Comparison of ENCODE assay signal across 15 cellular contexts in the genomic region with DNA sequence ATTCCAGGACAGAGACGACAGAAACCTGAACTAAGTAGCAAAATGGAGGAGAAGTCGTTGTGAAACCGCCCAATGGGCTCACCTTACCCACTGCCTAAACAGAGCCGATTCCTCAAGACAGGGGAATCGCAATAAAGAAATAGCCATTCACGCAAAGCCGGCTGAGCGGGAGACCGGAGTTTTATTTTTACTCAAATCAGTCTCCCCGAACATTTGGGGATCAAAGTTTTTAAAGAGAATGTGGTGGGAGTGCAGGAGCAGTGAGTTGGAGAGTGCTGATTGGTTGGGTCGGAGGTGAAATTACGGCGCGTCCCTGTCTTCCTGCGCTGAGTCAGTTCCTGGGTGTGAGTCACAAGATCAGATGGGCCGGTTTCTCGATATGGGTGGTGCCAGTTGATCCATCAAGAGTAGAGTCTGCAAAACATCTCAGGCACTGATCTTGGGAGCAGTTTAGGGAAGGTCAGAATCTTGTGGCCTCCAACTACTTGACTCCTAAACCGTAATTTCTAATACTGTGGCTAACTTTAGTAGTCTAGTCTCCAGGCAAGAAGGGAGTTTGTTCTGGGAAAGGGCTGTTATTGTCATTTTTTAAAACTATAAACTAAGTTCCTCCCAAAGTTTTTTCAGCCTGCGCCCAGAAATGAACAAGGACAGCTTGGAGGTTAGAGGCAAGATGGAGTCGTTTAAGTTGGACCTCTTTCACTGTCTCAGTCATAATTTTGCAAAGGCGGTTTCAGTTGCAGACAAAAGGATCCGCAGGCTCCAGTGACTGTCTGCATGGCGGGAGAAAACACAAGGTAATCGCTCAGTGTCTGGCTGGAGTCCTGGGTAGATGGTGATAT. TPM values are rescaled to one million over a fixed set of nuclear protein-coding genes. Genes with fewer than 3 reads are reported as not detected.
DNase-seq lines count a peak whose midpoint lies in the region; ATAC-seq, FAIRE-seq and TF ChIP-seq lines count a peak whose summit lies in the region.
"Had no signal": no experiment of that assay in that cellular context is flagged by ENCODE, and none has a peak within 500 bp of the region (broad histone marks: within the 10 kb centered on the region; RNA-seq: fewer than 3 reads in every experiment).

No MANE protein-coding gene starts in this region.

- H3K4ac ChIP-seq in H9 (ENCODE audit: low read depth, low read length) = no peak overlapping the region
- H3K4ac ChIP-seq in H1 (replicated peaks; ENCODE audit: insufficient read length, low read depth, low read length) = no peak overlapping the region

- no peak for TF ChIP-seq EP300 in H1 (IDR thresholded peaks at IDR 0.05; ENCODE audit: borderline replicate concordance in 1 of 2, low read depth in 2 of 2, low read length in 2 of 2)

- TF ChIP-seq CTCF in H9 (conservative IDR thresholded peaks at IDR 0.05) (no peak), H1 (IDR thresholded peaks at IDR 0.05; ENCODE audit: control extremely low read depth in 1 of 3, insufficient read depth in 1 of 3, low read depth in 1 of 3, low read length in 3 of 3) (no peak), retinal pigment epithelial cell (conservative IDR thresholded peaks at IDR 0.05; ENCODE audit: low read depth, low read length) (no peak)

- POLR2A ChIA-PET in H1 (lab: Charles Lee; ENCODE audit: partially characterized antibody) = interaction anchor here (0.7 kb wide), 1 partner anchor 13 kb away, joined by 3 read pairs; no protein-coding TSS in a partner anchor

- H2BK5ac ChIP-seq in H9 (ENCODE audit: insufficient read length, low read length) (no peak overlapping the region), H1 (ENCODE audit: low read depth, low read length) (no peak overlapping the region)

- H3K79me1 ChIP-seq in H9 (ENCODE audit: insufficient read depth, low read depth, low read length, poor library complexity, severe bottlenecking) (no peaks in the 10 kb centered on the region), H1 (ENCODE audit: low read depth, low read length) (no peaks in the 10 kb centered on the region)

- H2BK20ac ChIP-seq in H9 (ENCODE audit: low read depth, low read length, poor library complexity, severe bottlenecking) (no peak overlapping the region), H1 (ENCODE audit: low read length) (no peak overlapping the region)

- H4K5ac ChIP-seq in H9 (ENCODE audit: insufficient read length, low read depth, low read length) (no peak overlapping the region), H1 (ENCODE audit: insufficient read length, low read depth, low read length) (no peak overlapping the region)

- peak overlapping the region; percentile 29 for H2BK120ac ChIP-seq in H9 (ENCODE audit: low read depth, low read length, poor library complexity, severe bottlenecking)
- no peak overlapping the region for H2BK120ac ChIP-seq in H1 (replicated peaks; ENCODE audit: low read depth, low read length)

- peaks cover 3% of the 10 kb centered on the region for H3K23me2 ChIP-seq in H9 (ENCODE audit: insufficient read length, low read depth, low read length, poor library complexity, severe bottlenecking)
- H3K23me2 ChIP-seq in H1 (ENCODE audit: low read depth, low read length) = peaks cover 5% of the 10 kb centered on the region; the same call in 1 of the 2 replicates

- peaks cover 20 to 27% of the 10 kb centered on the region in 2 experiments for H3K4me1 Mint-ChIP-seq in H9

- H3K27me3 Mint-ChIP-seq in H9 (ENCODE audit: low read depth) = no peaks in the 10 kb centered on the region; the same call in 1 of the 2 replicates
- H3K27me3 Mint-ChIP-seq: activated B cell treated with CpG ODN at 0.5 μM for 24 hours had no signal

- DNase-seq in H9 = peak; percentile 47
- DNase-seq in OCI-M1 (lab: John Stamatoyannopoulos, UW) = peak; percentile 94
- no peak for DNase-seq in H1 (ENCODE audit: low read depth in 1 of 2, low spot score in 2 of 2)
- DNase-seq in retinal pigment epithelial cell (ENCODE audit: low read depth) = peak; percentile 37
- no peak for DNase-seq in stimulated activated CD4-positive, alpha-beta T cell treated with anti-CD3 and anti-CD28 coated beads, Interleukin-1b, Interleukin-23, amount 100 ng/mL, for 48 hours
- no peak for DNase-seq in NCI-H748 (lab: John Stamatoyannopoulos, UW; ENCODE audit: unreplicated experiment)
- DNase-seq: activated B cell treated with CpG ODN at 0.5 μM for 24 hours, anterior cingulate cortex, NCI-H2227 treated with DMSO at 0.1 percent for 48 hours had no signal

- H3K27ac ChIP-seq in H9 (ENCODE audit: insufficient read length, low read depth, low read length) = no peak overlapping the region
- H3K27ac ChIP-seq in H1 (ENCODE audit: low read depth, low read length) = 0 out of 2 replicates have a peak overlapping the region, but pooled peaks have one; percentile 19
- H3K27ac ChIP-seq: epithelial cell of prostate had no signal

- H3K9ac ChIP-seq in H9 (ENCODE audit: extremely low read depth, insufficient read length, low read length) (no peak overlapping the region), H1 (replicated peaks in 1 of 4; ENCODE audit: extremely low read depth in 1 of 4, low read depth in 3 of 4, low read length in 3 of 4) (no peak overlapping the region)

- H3K23ac ChIP-seq in H9 (ENCODE audit: insufficient read length, low read depth, low read length) (no peak overlapping the region), H1 (ENCODE audit: insufficient read length) (no peak overlapping the region)

- CTCF ChIA-PET in H1 (lab: Charles Lee; ENCODE audit: partially characterized antibody) = interaction anchor here (0.8 kb wide), 1 partner anchor 8 kb away, joined by 3 read pairs; no protein-coding TSS in a partner anchor

- H3K18ac ChIP-seq in H9 (ENCODE audit: insufficient read length, low read depth, low read length) (no peak overlapping the region), H1 (ENCODE audit: extremely low read depth, low read length) (no peak overlapping the region)

- H3K9me3 Mint-ChIP-seq in H9 = peaks cover 0 to under 1% of the 10 kb centered on the region in 2 experiments; a peak in 1 of 5 replicates
- H3K9me3 Mint-ChIP-seq: activated B cell treated with CpG ODN at 0.5 μM for 24 hours had no signal

- no peaks in the 10 kb centered on the region for H3K27me3 ChIP-seq in H9 (ENCODE audit: insufficient read depth, low read length)
- no peaks in the 10 kb centered on the region for H3K27me3 ChIP-seq in H1 (replicated peaks in 1 of 4; ENCODE audit: control insufficient read depth in 3 of 4, extremely low read depth in 1 of 4, insufficient read depth in 3 of 4, low read length in 3 of 4)

- no CpG with 5 or more reads among the region's 24 CpGs for WGBS in H9 (ENCODE audit: extremely low coverage, insufficient read length, low lambda C conversion rate)
- WGBS in H1 (ENCODE audit: extremely low coverage in 1 of 2, insufficient coverage in 1 of 2, insufficient read length in 1 of 2, insufficient replicate concordance in 2 of 2, low coverage in 1 of 2, low lambda C conversion rate in 2 of 2, missing lambda C conversion rate in 1 of 2), 2 experiments = 89% methylated on average over 24 of the region's 24 CpGs; no CpG with 5 or more reads in 1 of the 2 experiments

- H3K56ac ChIP-seq in H9 (ENCODE audit: insufficient read length, low read depth, low read length) (no peak overlapping the region), H1 (replicated peaks; ENCODE audit: insufficient read length, low read depth, low read length) (no peak overlapping the region)

- H2AK5ac ChIP-seq in H9 (ENCODE audit: insufficient read length, low read length) (no peak overlapping the region), H1 (ENCODE audit: low read depth, low read length) (no peak overlapping the region)

- H3K79me2 ChIP-seq in H9 (ENCODE audit: insufficient read depth, low read length) (no peaks in the 10 kb centered on the region), H1 (ENCODE audit: control insufficient read depth in 1 of 2, insufficient read depth in 2 of 2, low read length in 2 of 2) (no peaks in the 10 kb centered on the region)

- H4K91ac ChIP-seq in H9 (ENCODE audit: insufficient read length, low read depth, low read length) (no peak overlapping the region), H1 (replicated peaks; ENCODE audit: insufficient read length, low read length) (no peak overlapping the region)

- H3K4me3 ChIP-seq in H1 (ENCODE audit: extremely low read depth in 1 of 4, insufficient read depth in 2 of 4, low read depth in 3 of 4, low read length in 4 of 4) (no peak overlapping the region), retinal pigment epithelial cell (ENCODE audit: low read length) (no peak overlapping the region)
- H3K4me3 ChIP-seq: GM12878 had no signal

- peak overlapping the region in 1 of 3 experiments; percentile 37; a peak in 3 of 7 replicates for H3K27ac Mint-ChIP-seq in H9
- H3K27ac Mint-ChIP-seq: activated B cell treated with CpG ODN at 0.5 μM for 24 hours had no signal

- H2BK12ac ChIP-seq in H9 (ENCODE audit: insufficient read length, low read depth, low read length) (no peak overlapping the region), H1 (ENCODE audit: low read depth, low read length) (no peak overlapping the region)

- no peak overlapping the region for H4K8ac ChIP-seq in H9 (replicated peaks; ENCODE audit: insufficient read length, low read depth, low read length)
- H4K8ac ChIP-seq in H1 (ENCODE audit: extremely low read depth, insufficient read depth, low read length) = no peak overlapping the region

- no peak for TF ChIP-seq POLR2A in H1 (IDR thresholded peaks at IDR 0.05; ENCODE audit: control extremely low read depth in 1 of 2, low read depth in 2 of 2, low read length in 2 of 2)

- H3K36me3 ChIP-seq in H1 (ENCODE audit: control insufficient read depth in 2 of 4, insufficient read depth in 4 of 4, low read length in 3 of 4) = no peaks in the 10 kb centered on the region

- H3K9me3 ChIP-seq in H9 (ENCODE audit: control insufficient read depth, low read depth, low read length) (no peaks in the 10 kb centered on the region), H1 (ENCODE audit: insufficient read depth in 2 of 2, low read depth in 1 of 2, low read length in 1 of 2) (no peaks in the 10 kb centered on the region)

- H3K14ac ChIP-seq in H9 (ENCODE audit: insufficient read depth, low read length) (no peak overlapping the region), H1 (ENCODE audit: insufficient read length) (no peak overlapping the region)

- H3K4me2 ChIP-seq in H9 (ENCODE audit: insufficient read depth, insufficient read length, low read length) = no peak overlapping the region
- H3K4me2 ChIP-seq in H1 (ENCODE audit: insufficient read depth in 1 of 2, low read depth in 2 of 2, low read length in 2 of 2) = no peak overlapping the region

- no peaks in the 10 kb centered on the region; a peak in 1 of 7 replicates for H3K36me3 Mint-ChIP-seq in H9 (ENCODE audit: insufficient read depth in 1 of 3, low read depth in 3 of 3)

- H3K4me1 ChIP-seq in H9 (ENCODE audit: insufficient read depth, low read length) (peaks cover 3% of the 10 kb centered on the region; the same call in 1 of the 2 replicates), H1 (replicated peaks in 1 of 4; ENCODE audit: control insufficient read depth in 3 of 4, insufficient read depth in 4 of 4, low read length in 3 of 4) (peaks cover 0 to 7% (median 0%) of the 10 kb centered on the region in 4 experiments; a peak in 1 of 7 replicates)

- TF ChIP-seq RAD21 in H1 (IDR thresholded peaks at IDR 0.05 in 1 of 2, conservative IDR thresholded peaks at IDR 0.05 in 1 of 2; ENCODE audit: low read depth in 2 of 2, low read length in 2 of 2) = no peak

- H3T11ph ChIP-seq in H9 (ENCODE audit: low read length) = no peak overlapping the region

- FAIRE-seq in H1 (lab: Jason Lieb, UNC) = no peak
- FAIRE-seq: D721Med, GM12878 had no signal

- ATAC-seq in GM18861 (IDR thresholded peaks at IDR 0.05; ENCODE audit: unreplicated experiment) = no peak
- ATAC-seq: GM12878, Right ventricle myocardium inferior had no signal

- no peak overlapping the region for H2AFZ ChIP-seq in H9 (ENCODE audit: low read length)
- peak overlapping the region; percentile 86; the same call in 1 of the 2 replicates for H2AFZ ChIP-seq in H1 (ENCODE audit: low read length)

- no peak overlapping the region for H3K4me3 Mint-ChIP-seq in H9
- H3K4me3 Mint-ChIP-seq: activated B cell treated with CpG ODN at 0.5 μM for 24 hours had no signal

- no peaks in the 10 kb centered on the region for H4K20me1 ChIP-seq in H9 (ENCODE audit: control insufficient read depth, insufficient read depth, insufficient read length)
- no peaks in the 10 kb centered on the region for H4K20me1 ChIP-seq in H1 (replicated peaks in 1 of 2; ENCODE audit: control insufficient read depth in 1 of 2, insufficient read depth in 2 of 2, low read length in 2 of 2)

- no peak overlapping the region for H2BK15ac ChIP-seq in H9 (ENCODE audit: low read depth, low read length)
- 0 out of 2 replicates have a peak overlapping the region, but pooled peaks have one; percentile 29 for H2BK15ac ChIP-seq in H1 (ENCODE audit: low read length)

RNA-seq across cellular contexts. Expression of gene OR4D9, which starts 34.1 kb away (rescaled TPM):
- total RNA-seq in H9 (2021) = not detected in 2 replicates
- total RNA-seq in H1 (2021; fragmentation: NEBNext Ultra II Directional; extraction: Animal tissue kit (Norgen Biotek cat#: 25700)) = not detected in 2 replicates
- not detected in 2 replicates for polyA plus RNA-seq in H1 (2011; rRNA removed)
- not detected for polyA plus RNA-seq in H1 (2011; cell fraction: cytosol; rRNA removed)
- polyA plus RNA-seq in H1 (2011; cell fraction: nucleus; rRNA removed) = not detected
- polyA plus RNA-seq in H1 (2012, experiment 1 of 2) = not detected in 4 replicates
- polyA plus RNA-seq in H1 (2012, experiment 2 of 2) = not detected
- polyA plus RNA-seq in H1 (2013, experiment 1 of 2) = not detected
- not detected for polyA plus RNA-seq in H1 (2013, experiment 2 of 2)
- not detected in 2 replicates for polyA minus RNA-seq in H1 (2011; rRNA and poly(A)+ RNA removed)
- polyA minus RNA-seq in H1 (2011; cell fraction: cytosol; rRNA and poly(A)+ RNA removed) = not detected
- not detected for polyA minus RNA-seq in H1 (2011; cell fraction: nucleus; rRNA and poly(A)+ RNA removed)
- total RNA-seq: activated B cell treated with CpG ODN at 0.5 μM for 24 hours, GM12878, Right ventricle myocardium inferior had no signal
- polyA plus RNA-seq: GM12878 had no signal

RNA-seq across cellular contexts. Expression of gene OR4D11, which starts 42.0 kb away (rescaled TPM):
- total RNA-seq in H9 (2021) = not detected in 2 replicates
- total RNA-seq in H1 (2021; fragmentation: NEBNext Ultra II Directional; extraction: Animal tissue kit (Norgen Biotek cat#: 25700)) = not detected in 2 replicates
- not detected in 2 replicates for polyA plus RNA-seq in H1 (2011; rRNA removed)
- polyA plus RNA-seq in H1 (2011; cell fraction: cytosol; rRNA removed) = not detected
- polyA plus RNA-seq in H1 (2011; cell fraction: nucleus; rRNA removed) = not detected
- polyA plus RNA-seq in H1 (2012, experiment 1 of 2) = not detected in 4 replicates
- polyA plus RNA-seq in H1 (2012, experiment 2 of 2) = not detected
- polyA plus RNA-seq in H1 (2013, experiment 1 of 2) = not detected
- not detected for polyA plus RNA-seq in H1 (2013, experiment 2 of 2)
- not detected in 2 replicates for polyA minus RNA-seq in H1 (2011; rRNA and poly(A)+ RNA removed)
- not detected for polyA minus RNA-seq in H1 (2011; cell fraction: cytosol; rRNA and poly(A)+ RNA removed)
- polyA minus RNA-seq in H1 (2011; cell fraction: nucleus; rRNA and poly(A)+ RNA removed) = not detected
- total RNA-seq: activated B cell treated with CpG ODN at 0.5 μM for 24 hours, GM12878, mononuclear cell, Right ventricle myocardium inferior had no signal
- polyA plus RNA-seq: GM12878 had no signal

Comparison
In these comparisons a context has a peak if more than half of its experiments do, and no peak if none do; other contexts are left out.
1. DNase-seq: peak in H9 (single experiment), OCI-M1 (single experiment) and retinal pigment epithelial cell (single experiment); none in H1 (0 of 2), stimulated activated CD4-positive, alpha-beta T cell treated with anti-CD3 and anti-CD28 coated beads, Interleukin-1b, Interleukin-23, amount 100 ng/mL, for 48 hours (single experiment) and NCI-H748 (single experiment).